Comparison of ENCODE assay signal across 19 cellular contexts in the genomic region with DNA sequence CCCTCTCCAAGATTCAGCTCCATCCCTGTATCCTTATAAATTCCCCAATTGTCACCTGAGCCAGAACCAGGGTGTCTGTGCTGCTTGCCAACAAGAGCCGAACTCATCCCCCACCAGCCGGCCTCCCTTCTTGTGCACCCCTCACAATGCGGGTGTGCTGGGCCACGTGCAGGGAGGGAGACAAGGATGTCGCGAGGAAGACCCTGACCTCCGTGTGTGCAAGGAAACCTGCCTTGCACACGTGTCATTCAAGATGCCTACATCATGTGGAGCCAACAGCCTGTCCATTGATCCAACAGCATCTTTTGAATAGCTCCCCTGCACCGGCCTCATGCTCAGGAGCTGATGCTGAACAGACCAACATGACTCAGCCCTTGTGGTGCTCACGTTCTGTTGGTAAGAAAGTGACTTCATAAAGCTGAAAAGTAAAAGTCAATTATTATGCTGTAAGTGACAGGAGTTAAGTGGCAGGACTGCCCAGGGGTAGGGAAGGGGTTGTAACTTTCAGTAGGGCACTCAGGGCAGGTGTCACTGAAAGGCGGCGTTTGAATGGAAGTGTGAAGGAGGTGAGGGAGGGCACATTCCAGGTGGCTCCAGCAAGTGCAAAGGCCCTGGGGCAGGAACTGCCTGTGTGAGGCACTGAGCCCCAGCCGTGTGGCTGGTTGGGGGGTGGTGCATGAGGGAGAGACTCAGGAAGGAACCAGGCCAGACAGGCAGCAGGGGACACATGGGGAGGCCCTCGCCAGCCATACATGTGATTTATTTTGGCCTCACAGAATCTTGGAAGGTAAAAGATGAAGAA.
DNase-seq lines count a peak whose midpoint lies in the region; ATAC-seq, FAIRE-seq and TF ChIP-seq lines count a peak whose summit lies in the region.
"Had no signal": no experiment of that assay in that cellular context is flagged by ENCODE, and none has a peak within 500 bp of the region (broad histone marks: within the 10 kb centered on the region; RNA-seq: fewer than 3 reads in every experiment).

No MANE protein-coding gene starts in this region.

- peak overlapping the region; percentile 52; the same call in 1 of the 3 replicates for H2BK15ac ChIP-seq in IMR-90 (ENCODE audit: low read depth, low read length)

- no peaks in the 10 kb centered on the region for H3K79me2 ChIP-seq in astrocyte (ENCODE audit: insufficient read depth, low read length)

- no peak for TF ChIP-seq POLR2A in IMR-90 (IDR thresholded peaks at IDR 0.05; ENCODE audit: low read depth, low read length)

- in situ Hi-C loops in IMR-90 (cut with MboI; ENCODE audit: low sequenced_read_pairs) = no loop called here

- no TSS peak for BruUV-seq in IMR-90 (replicated peaks; lab: Mats Ljungman, UMichigan)

- no peak overlapping the region for H2AK9ac ChIP-seq in IMR-90 (replicated peaks; ENCODE audit: low read depth, low read length, poor library complexity)

- H3K4me2 ChIP-seq in IMR-90 (ENCODE audit: low read depth, low read length) = no peak overlapping the region
- H3K4me2 ChIP-seq in astrocyte (ENCODE audit: low read length) = no peak overlapping the region

- H2BK5ac ChIP-seq in IMR-90 (ENCODE audit: low read depth, low read length, poor library complexity, severe bottlenecking) = no peak overlapping the region

- no peak overlapping the region for H3K23ac ChIP-seq in IMR-90 (ENCODE audit: low read depth, low read length)

- dilution Hi-C loops in IMR-90 (cut with HindIII; ENCODE audit: low sequenced_read_pairs, unreplicated experiment) = no loop called here

- no peak for FAIRE-seq in astrocyte (lab: Jason Lieb, UNC)
- FAIRE-seq: D721Med had no signal

- H4K8ac ChIP-seq in IMR-90 (ENCODE audit: low read depth in 2 of 2, low read length in 2 of 2) = no peak overlapping the region

- H3K9me3 Mint-ChIP-seq in astrocyte (ENCODE audit: unreplicated experiment) = peaks cover 5% of the 10 kb centered on the region
- no peaks in the 10 kb centered on the region for H3K9me3 Mint-ChIP-seq in activated CD4-positive, alpha-beta T cell treated with anti-CD3 and anti-CD28 coated beads, Interleukin-2, amount 10 ng/mL, durations not matched to agents 24 days and 14 days
- H3K9me3 Mint-ChIP-seq: CD8-positive, alpha-beta T cell had no signal

- H3K18ac ChIP-seq in IMR-90 (ENCODE audit: low read depth, low read length) = no peak overlapping the region

- H4K20me1 ChIP-seq in IMR-90 (ENCODE audit: insufficient read depth, low read length) (no peaks in the 10 kb centered on the region), astrocyte (ENCODE audit: insufficient read depth, low read length) (no peaks in the 10 kb centered on the region)

- POLR2A ChIA-PET in IMR-90 (lab: Charles Lee; ENCODE audit: unreplicated experiment) = no interaction called here

- H2BK120ac ChIP-seq in IMR-90 (ENCODE audit: low read depth, low read length) = 0 out of 2 replicates have a peak overlapping the region, but pooled peaks have one; percentile 9

- no peaks in the 10 kb centered on the region for H3K79me1 ChIP-seq in IMR-90 (ENCODE audit: low read depth in 1 of 2, low read length in 2 of 2)

- DNase-seq in IMR-90 = peak; percentile 71
- DNase-seq in astrocyte (ENCODE audit: low read depth) = peak; percentile 26
- DNase-seq in hepatic stellate cell (ENCODE audit: low spot score) = peak; percentile 44
- DNase-seq in upper lobe of right lung = peak; percentile 21
- DNase-seq in activated CD4-positive, alpha-beta T cell treated with anti-CD3 and anti-CD28 coated beads, Interleukin-2, amount 50 U/mL, for 48 hours = no peak
- no peak for DNase-seq in activated CD4-positive, alpha-beta T cell treated with anti-CD3 and anti-CD28 coated beads, Interleukin-2, amount 10 ng/mL, durations not matched to agents 24 days and 14 days
- no peak for DNase-seq in NCI-H2081 (lab: John Stamatoyannopoulos, UW)
- DNase-seq: CD8-positive, alpha-beta T cell; GOT3; Kasumi-1; NCI-H1417 treated with DMSO at 0.1 percent for 48 hours; NCI-H2081 treated with DMSO at 0.1 percent for 48 hours; NCI-H2227 treated with DMSO at 0.1 percent for 48 hours; NCI-H526 treated with DMSO at 0.1 percent for 48 hours; NK-92 treated with Interleukin-12 subunit alpha and Interleukin-12 subunit beta, amount 100 ng/mL, for 24 hours; OCI-M1; SJCRH30 had no signal

- no peak overlapping the region for H2BK20ac ChIP-seq in IMR-90 (ENCODE audit: low read depth, low read length)

- H3K56ac ChIP-seq in IMR-90 (ENCODE audit: extremely low read depth, insufficient read depth, low read length) = no peak overlapping the region

- H2AFZ ChIP-seq in IMR-90 (replicated peaks; ENCODE audit: low read length, poor library complexity) (no peak overlapping the region), astrocyte (ENCODE audit: low read depth, low read length) (no peak overlapping the region)

- ATAC-seq in IMR-90 (ENCODE audit: low read depth) = no peak
- ATAC-seq in upper lobe of right lung = no peak
- ATAC-seq: CD8-positive, alpha-beta T cell had no signal

- H3K4me1 ChIP-seq in IMR-90 (ENCODE audit: control insufficient read depth, insufficient read depth, low read length) (peaks cover 5% of the 10 kb centered on the region), astrocyte (ENCODE audit: insufficient read depth, low read length) (peaks cover 7% of the 10 kb centered on the region), upper lobe of right lung (no peaks in the 10 kb centered on the region)

- H2AK5ac ChIP-seq in IMR-90 (ENCODE audit: low read depth, low read length) = no peak overlapping the region

- TF ChIP-seq RAD21 in IMR-90 (IDR thresholded peaks at IDR 0.05; ENCODE audit: low read length) = no peak

- TF ChIP-seq CTCF in IMR-90 (conservative IDR thresholded peaks at IDR 0.05; ENCODE audit: low read depth, low read length) (no peak), astrocyte (IDR thresholded peaks at IDR 0.05; ENCODE audit: insufficient read depth, low read depth, low read length) (no peak), upper lobe of right lung (IDR thresholded peaks at IDR 0.05) (no peak)

- H4K91ac ChIP-seq in IMR-90 (ENCODE audit: insufficient read depth, low read depth, low read length) = no peak overlapping the region

- no peak overlapping the region for H3K9ac ChIP-seq in IMR-90 (ENCODE audit: low read depth, low read length)
- H3K9ac ChIP-seq in astrocyte (ENCODE audit: low read length) = no peak overlapping the region

- H3K36me3 ChIP-seq in IMR-90 (ENCODE audit: control insufficient read depth, insufficient read depth, low read length) = no peaks in the 10 kb centered on the region
- H3K36me3 ChIP-seq in astrocyte (ENCODE audit: insufficient read depth, low read length) = no peaks in the 10 kb centered on the region
- H3K36me3 ChIP-seq in upper lobe of right lung = no peaks in the 10 kb centered on the region
- H3K36me3 ChIP-seq: SJCRH30 had no signal

- intact Hi-C loops in IMR-90 (cut with micrococcal nuclease) (no loop called here), upper lobe of right lung (cut with DNase I) (no loop called here)
- intact Hi-C loops in activated CD4-positive, alpha-beta T cell treated with anti-CD3 and anti-CD28 coated beads, Interleukin-2, amount 10 ng/mL, durations not matched to agents 24 days and 14 days (cut with micrococcal nuclease) = no loop called here

- CTCF ChIA-PET in IMR-90 (lab: Yijun Ruan, JAX) = no interaction called here

- 0 out of 2 replicates have a peak, but pooled peaks cover 2% of the 10 kb centered on the region for H3K9me3 ChIP-seq in IMR-90 (ENCODE audit: control insufficient read depth, insufficient read depth, low read length)
- no peaks in the 10 kb centered on the region for H3K9me3 ChIP-seq in astrocyte (ENCODE audit: insufficient read depth, low read depth, low read length)
- no peaks in the 10 kb centered on the region for H3K9me3 ChIP-seq in upper lobe of right lung
- H3K9me3 ChIP-seq: SJCRH30 had no signal

- no peak overlapping the region for H4K5ac ChIP-seq in IMR-90 (ENCODE audit: low read depth, low read length)

- H3K27ac ChIP-seq in IMR-90 (ENCODE audit: insufficient read depth, low read length) = no peak overlapping the region
- no peak overlapping the region for H3K27ac ChIP-seq in astrocyte (ENCODE audit: low read depth, low read length)
- no peak overlapping the region for H3K27ac ChIP-seq in upper lobe of right lung
- H3K27ac ChIP-seq: RWPE1, SJCRH30 had no signal

- H3K4ac ChIP-seq in IMR-90 (ENCODE audit: low read depth, low read length) = no peak overlapping the region

- no peak overlapping the region for H3K14ac ChIP-seq in IMR-90 (replicated peaks; ENCODE audit: low read depth, low read length)

- WGBS in IMR-90 (ENCODE audit: extremely low coverage in 2 of 2, insufficient read length in 1 of 2), 2 experiments = 74% methylated on average over 9 of the region's 14 CpGs; no CpG with 5 or more reads in 1 of the 2 experiments

- H3K27me3 Mint-ChIP-seq in astrocyte (ENCODE audit: low read depth, unreplicated experiment) = peaks cover 52% of the 10 kb centered on the region
- H3K27me3 Mint-ChIP-seq in activated CD4-positive, alpha-beta T cell treated with anti-CD3 and anti-CD28 coated beads, Interleukin-2, amount 10 ng/mL, durations not matched to agents 24 days and 14 days = peaks cover 31% of the 10 kb centered on the region

- H3K36me3 Mint-ChIP-seq in astrocyte (ENCODE audit: low read depth, unreplicated experiment) = no peaks in the 10 kb centered on the region
- no peaks in the 10 kb centered on the region for H3K36me3 Mint-ChIP-seq in activated CD4-positive, alpha-beta T cell treated with anti-CD3 and anti-CD28 coated beads, Interleukin-2, amount 10 ng/mL, durations not matched to agents 24 days and 14 days (ENCODE audit: low read depth)
- H3K36me3 Mint-ChIP-seq: CD8-positive, alpha-beta T cell had no signal

- no peaks in the 10 kb centered on the region for H3K9me1 ChIP-seq in IMR-90 (ENCODE audit: insufficient read depth, low read length)

- H3K4me3 Mint-ChIP-seq in astrocyte (ENCODE audit: unreplicated experiment) = no peak overlapping the region
- no peak overlapping the region for H3K4me3 Mint-ChIP-seq in activated CD4-positive, alpha-beta T cell treated with anti-CD3 and anti-CD28 coated beads, Interleukin-2, amount 10 ng/mL, durations not matched to agents 24 days and 14 days
- H3K4me3 Mint-ChIP-seq: CD8-positive, alpha-beta T cell had no signal

- no peak overlapping the region for H3K27ac Mint-ChIP-seq in astrocyte (ENCODE audit: unreplicated experiment)
- no peak overlapping the region for H3K27ac Mint-ChIP-seq in activated CD4-positive, alpha-beta T cell treated with anti-CD3 and anti-CD28 coated beads, Interleukin-2, amount 10 ng/mL, durations not matched to agents 24 days and 14 days
- H3K27ac Mint-ChIP-seq: CD8-positive, alpha-beta T cell had no signal

- H3K27me3 ChIP-seq in IMR-90 (ENCODE audit: control insufficient read depth, insufficient read depth, low read length) (peaks cover 10% of the 10 kb centered on the region), astrocyte (ENCODE audit: insufficient read depth, low read length) (peaks cover 3% of the 10 kb centered on the region), upper lobe of right lung (peaks cover 46% of the 10 kb centered on the region)
- H3K27me3 ChIP-seq: SJCRH30 had no signal

- H3K4me1 Mint-ChIP-seq in astrocyte (ENCODE audit: low read depth, unreplicated experiment) = peaks cover 12% of the 10 kb centered on the region
- no peaks in the 10 kb centered on the region for H3K4me1 Mint-ChIP-seq in activated CD4-positive, alpha-beta T cell treated with anti-CD3 and anti-CD28 coated beads, Interleukin-2, amount 10 ng/mL, durations not matched to agents 24 days and 14 days

- H3K4me3 ChIP-seq in IMR-90 (ENCODE audit: insufficient read depth, low read depth, low read length) (no peak overlapping the region), astrocyte (ENCODE audit: insufficient read depth, low read depth, low read length) (no peak overlapping the region), upper lobe of right lung (no peak overlapping the region)
- H3K4me3 ChIP-seq: SJCRH30 had no signal

Comparison
In these comparisons a context has a peak if more than half of its experiments do, and no peak if none do; other contexts are left out.
1. DNase-seq: peak in IMR-90 (single experiment), astrocyte (single experiment), hepatic stellate cell (single experiment) and upper lobe of right lung (single experiment); none in activated CD4-positive, alpha-beta T cell treated with anti-CD3 and anti-CD28 coated beads, Interleukin-2, amount 50 U/mL, for 48 hours (0 of 2), activated CD4-positive, alpha-beta T cell treated with anti-CD3 and anti-CD28 coated beads, Interleukin-2, amount 10 ng/mL, durations not matched to agents 24 days and 14 days (single experiment) and NCI-H2081 (0 of 2).